Comparison of ENCODE assay signal across 12 cellular contexts in the genomic region with DNA sequence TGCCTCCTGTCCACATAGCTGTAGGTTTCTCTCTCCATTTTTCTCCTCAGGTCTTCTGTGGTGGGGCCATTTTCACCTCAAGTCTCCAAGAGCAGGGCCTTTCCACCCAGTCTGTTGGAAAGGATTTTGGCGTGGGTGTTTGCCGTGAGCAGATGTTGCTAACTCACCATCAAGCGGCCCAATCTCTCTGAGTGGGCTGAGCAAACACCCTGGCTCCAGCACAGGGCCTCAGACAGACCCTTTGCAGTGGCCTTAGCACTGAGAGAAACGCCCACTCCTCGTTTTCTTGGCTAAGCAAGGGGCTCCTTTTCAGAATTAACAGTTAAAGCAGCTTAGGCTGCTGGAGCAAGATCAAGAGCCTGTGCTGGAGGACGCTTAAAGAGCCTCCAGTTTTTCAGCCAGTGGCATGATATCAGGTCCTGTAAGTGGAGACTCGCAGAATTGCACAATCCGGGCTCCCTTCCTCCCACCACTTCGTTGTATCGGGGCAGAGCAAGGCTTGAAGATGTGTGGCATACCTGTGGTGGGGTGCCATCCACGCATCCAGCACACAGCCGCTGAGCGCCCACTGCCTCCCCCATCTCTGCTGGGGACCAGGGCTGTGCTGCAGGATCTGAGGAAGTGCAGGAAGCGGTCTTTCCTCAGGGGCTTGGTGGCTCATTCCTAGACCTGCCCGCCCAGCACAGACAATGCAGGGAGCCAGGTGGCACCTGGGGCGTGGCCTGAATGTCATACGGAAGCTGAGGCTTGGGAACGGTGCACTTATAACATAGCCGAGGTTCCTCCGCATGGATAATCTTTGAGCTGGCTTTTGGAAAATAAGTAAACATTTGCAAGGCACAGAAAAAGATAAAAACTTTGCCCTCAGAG.
DNase-seq lines count a peak whose midpoint lies in the region; ATAC-seq, FAIRE-seq and TF ChIP-seq lines count a peak whose summit lies in the region.
"Had no signal": no experiment of that assay in that cellular context is flagged by ENCODE, and none has a peak within 500 bp of the region (broad histone marks: within the 10 kb centered on the region; RNA-seq: fewer than 3 reads in every experiment).

No MANE protein-coding gene starts in this region.

- TF ChIP-seq CTCF in H9 (conservative IDR thresholded peaks at IDR 0.05) = no peak
- no peak for TF ChIP-seq CTCF in endodermal cell (conservative IDR thresholded peaks at IDR 0.05)

- H3K9ac ChIP-seq in H9 (ENCODE audit: extremely low read depth, insufficient read length, low read length) = no peak overlapping the region
- H3K9ac ChIP-seq in endodermal cell (ENCODE audit: extremely low read depth, low read length, poor library complexity, severe bottlenecking) = no peak overlapping the region

- no peak overlapping the region for H2BK15ac ChIP-seq in H9 (ENCODE audit: low read depth, low read length)

- no peak overlapping the region for H3K4ac ChIP-seq in H9 (ENCODE audit: low read depth, low read length)

- no peaks in the 10 kb centered on the region for H3K36me3 Mint-ChIP-seq in H9 (ENCODE audit: insufficient read depth in 1 of 3, low read depth in 3 of 3)
- no peaks in the 10 kb centered on the region for H3K36me3 Mint-ChIP-seq in endodermal cell (ENCODE audit: low read depth)

- H3K36me3 ChIP-seq in endodermal cell (ENCODE audit: control insufficient read depth, insufficient read depth, low read length) (no peaks in the 10 kb centered on the region), small intestine (ENCODE audit: control insufficient read depth in 2 of 2, insufficient read depth in 2 of 2, low read length in 2 of 2) (no peaks in the 10 kb centered on the region)
- H3K36me3 ChIP-seq: HAP-1 had no signal

- no peak overlapping the region for H2BK5ac ChIP-seq in H9 (ENCODE audit: insufficient read length, low read length)

- no peak overlapping the region for H4K91ac ChIP-seq in H9 (ENCODE audit: insufficient read length, low read depth, low read length)

- peaks cover 0 to 3% of the 10 kb centered on the region in 2 experiments; a peak in 1 of 5 replicates for H3K9me3 Mint-ChIP-seq in H9
- no peaks in the 10 kb centered on the region for H3K9me3 Mint-ChIP-seq in endodermal cell

- H2AK5ac ChIP-seq in H9 (ENCODE audit: insufficient read length, low read length) = no peak overlapping the region

- H3K4me1 Mint-ChIP-seq in H9 (peaks cover 0 to 2% of the 10 kb centered on the region in 2 experiments; a peak in 1 of 4 replicates), endodermal cell (no peaks in the 10 kb centered on the region)

- no peak overlapping the region for H4K5ac ChIP-seq in H9 (ENCODE audit: insufficient read length, low read depth, low read length)

- H3T11ph ChIP-seq in H9 (ENCODE audit: low read length) = no peak overlapping the region

- H3K4me3 ChIP-seq in endodermal cell (ENCODE audit: low read length) = no peak overlapping the region
- H3K4me3 ChIP-seq in small intestine (ENCODE audit: low read depth in 1 of 2, low read length in 2 of 2) = no peak overlapping the region
- H3K4me3 ChIP-seq: HAP-1 had no signal

- H3K27ac ChIP-seq in H9 (ENCODE audit: insufficient read length, low read depth, low read length) (no peak overlapping the region), endodermal cell (ENCODE audit: low read depth, low read length) (no peak overlapping the region), small intestine (ENCODE audit: low read depth in 1 of 2, low read length in 1 of 2) (no peak overlapping the region)
- H3K27ac ChIP-seq: RWPE1 had no signal

- no peaks in the 10 kb centered on the region for H3K27me3 ChIP-seq in H9 (ENCODE audit: insufficient read depth, low read length)
- no peaks in the 10 kb centered on the region for H3K27me3 ChIP-seq in endodermal cell (ENCODE audit: control insufficient read depth, insufficient read depth, low read length, poor library complexity, severe bottlenecking)
- H3K27me3 ChIP-seq in small intestine (ENCODE audit: control insufficient read depth in 2 of 2, insufficient read depth in 2 of 2, low read length in 2 of 2) = no peaks in the 10 kb centered on the region

- no peaks in the 10 kb centered on the region for H3K4me1 ChIP-seq in H9 (ENCODE audit: insufficient read depth, low read length)
- no peaks in the 10 kb centered on the region for H3K4me1 ChIP-seq in endodermal cell (ENCODE audit: control insufficient read depth, insufficient read depth, low read length)
- H3K4me1 ChIP-seq in small intestine (ENCODE audit: control insufficient read depth in 2 of 2, insufficient read depth in 1 of 2, low read depth in 1 of 2, low read length in 1 of 2) = no peaks in the 10 kb centered on the region
- H3K4me1 ChIP-seq: Caco-2, HAP-1 had no signal

- no peak for ATAC-seq in HG02610 (IDR thresholded peaks at IDR 0.05; ENCODE audit: unreplicated experiment)

- DNase-seq in H9 (peak; percentile 23), NCI-H2107 treated with DMSO at 0.1 percent for 48 hours (lab: John Stamatoyannopoulos, UW; ENCODE audit: unreplicated experiment) (peak; percentile 40), endodermal cell (no peak), small intestine (peak; percentile 23), occipital lobe (lab: John Stamatoyannopoulos, UW) (no peak), posterior vena cava (ENCODE audit: low spot score) (no peak)
- DNase-seq: Caco-2, NCI-H2029, NCI-H774 had no signal

- no peak overlapping the region for H3K18ac ChIP-seq in H9 (ENCODE audit: insufficient read length, low read depth, low read length)

- H2BK12ac ChIP-seq in H9 (ENCODE audit: insufficient read length, low read depth, low read length) = no peak overlapping the region

- peak overlapping the region in 1 of 3 experiments; percentile 19; a peak in 2 of 7 replicates for H3K27ac Mint-ChIP-seq in H9
- H3K27ac Mint-ChIP-seq in endodermal cell = peak overlapping the region; percentile 58

- intact Hi-C loops in posterior vena cava (cut with DNase I) = no loop called here

- no peaks in the 10 kb centered on the region for H4K20me1 ChIP-seq in H9 (ENCODE audit: control insufficient read depth, insufficient read depth, insufficient read length)

- no peak overlapping the region for H3K23ac ChIP-seq in H9 (ENCODE audit: insufficient read length, low read depth, low read length)

- H3K27me3 Mint-ChIP-seq in H9 (ENCODE audit: low read depth) (peaks cover 7% of the 10 kb centered on the region), endodermal cell (ENCODE audit: insufficient read depth) (no peaks in the 10 kb centered on the region)

- H3K9me3 ChIP-seq in H9 (ENCODE audit: control insufficient read depth, low read depth, low read length) (no peaks in the 10 kb centered on the region), endodermal cell (ENCODE audit: control insufficient read depth, low read length) (no peaks in the 10 kb centered on the region), small intestine (ENCODE audit: control insufficient read depth, low read depth) (no peaks in the 10 kb centered on the region)
- H3K9me3 ChIP-seq: HAP-1 had no signal

- H4K8ac ChIP-seq in H9 (replicated peaks; ENCODE audit: insufficient read length, low read depth, low read length) = no peak overlapping the region

- H2BK120ac ChIP-seq in H9 (ENCODE audit: low read depth, low read length, poor library complexity, severe bottlenecking) = no peak overlapping the region

- no peak for FAIRE-seq in small intestine (lab: Jason Lieb, UNC)

- H3K4me3 Mint-ChIP-seq in H9 (no peak overlapping the region), endodermal cell (no peak overlapping the region)

- no peaks in the 10 kb centered on the region for H3K23me2 ChIP-seq in H9 (ENCODE audit: insufficient read length, low read depth, low read length, poor library complexity, severe bottlenecking)

- H2AFZ ChIP-seq in H9 (ENCODE audit: low read length) = no peak overlapping the region

- no peak overlapping the region for H3K4me2 ChIP-seq in H9 (ENCODE audit: insufficient read depth, insufficient read length, low read length)

- no peak overlapping the region for H3K56ac ChIP-seq in H9 (ENCODE audit: insufficient read length, low read depth, low read length)

- no CpG with 5 or more reads among the region's 20 CpGs for WGBS in H9 (ENCODE audit: extremely low coverage, insufficient read length, low lambda C conversion rate)
- 84 to 92% methylated on average over 13 to 20 of the region's 20 CpGs for WGBS in endodermal cell (ENCODE audit: insufficient coverage in 1 of 2, insufficient read length in 1 of 2), 2 experiments
- 38 to 61% (median 52%) methylated on average over 20 of the region's 20 CpGs for WGBS in small intestine, 3 donors

- H3K79me2 ChIP-seq in H9 (ENCODE audit: insufficient read depth, low read length) = no peaks in the 10 kb centered on the region

- H3K79me1 ChIP-seq in H9 (ENCODE audit: insufficient read depth, low read depth, low read length, poor library complexity, severe bottlenecking) = no peaks in the 10 kb centered on the region

- H2BK20ac ChIP-seq in H9 (ENCODE audit: low read depth, low read length, poor library complexity, severe bottlenecking) = no peak overlapping the region

- no peak overlapping the region for H3K14ac ChIP-seq in H9 (ENCODE audit: insufficient read depth, low read length)

Comparison
In these comparisons a context has a peak if more than half of its experiments do, and no peak if none do; other contexts are left out.
1. DNase-seq: peak in H9 (single experiment), NCI-H2107 treated with DMSO at 0.1 percent for 48 hours (single experiment) and small intestine (single experiment); none in endodermal cell (single experiment), occipital lobe (single experiment) and posterior vena cava (single experiment).